Comparison of ENCODE assay signal across 19 cellular contexts in genomic region chr1:194533641-194534040, GRCh38.
"Had no signal": no experiment of that assay in that cellular context is flagged by ENCODE, and none has a peak within 500 bp of the region (broad histone marks: within the 10 kb centered on the region; RNA-seq: fewer than 3 reads in every experiment).

No MANE protein-coding gene starts in this region.

- H3K4me1 ChIP-seq: foreskin keratinocyte, right atrium auricular region, transverse colon, uterus had no signal

- H3K4me3 Mint-ChIP-seq: activated CD4-positive, alpha-beta memory T cell treated with anti-CD3 and anti-CD28 coated beads for 36 hours; activated CD4-positive, alpha-beta T cell treated with anti-CD3 and anti-CD28 coated beads for 36 hours; activated naive CD8-positive, alpha-beta T cell; effector memory CD8-positive, alpha-beta T cell; memory B cell; naive B cell; neural crest cell; WTC11 had no signal

- H3K4me1 Mint-ChIP-seq: activated CD4-positive, alpha-beta T cell treated with anti-CD3 and anti-CD28 coated beads for 36 hours; memory B cell; naive B cell; neural crest cell had no signal

- H3K27ac ChIP-seq: foreskin keratinocyte, right atrium auricular region, transverse colon, uterus had no signal

- H3K27me3 Mint-ChIP-seq: activated CD4-positive, alpha-beta memory T cell treated with anti-CD3 and anti-CD28 coated beads for 36 hours; activated CD4-positive, alpha-beta T cell treated with anti-CD3 and anti-CD28 coated beads for 36 hours; activated naive CD8-positive, alpha-beta T cell; effector memory CD8-positive, alpha-beta T cell; memory B cell; naive B cell had no signal

- H3K36me3 Mint-ChIP-seq: activated CD4-positive, alpha-beta memory T cell treated with anti-CD3 and anti-CD28 coated beads for 36 hours; activated naive CD8-positive, alpha-beta T cell; memory B cell; naive B cell; WTC11 had no signal

- H3K4me3 ChIP-seq: mucosa of descending colon, right atrium auricular region, transverse colon, uterus had no signal

- H3K27ac Mint-ChIP-seq: activated CD4-positive, alpha-beta memory T cell treated with anti-CD3 and anti-CD28 coated beads for 36 hours; activated CD4-positive, alpha-beta T cell treated with anti-CD3 and anti-CD28 coated beads for 36 hours; activated naive CD8-positive, alpha-beta T cell; effector memory CD8-positive, alpha-beta T cell; memory B cell; naive B cell; WTC11 had no signal

- H3K9me3 Mint-ChIP-seq: activated CD4-positive, alpha-beta memory T cell treated with anti-CD3 and anti-CD28 coated beads for 36 hours; memory B cell had no signal

- H3K36me3 ChIP-seq: right atrium auricular region, transverse colon, uterus had no signal

- H3K27me3 ChIP-seq: foreskin keratinocyte, right atrium auricular region, transverse colon, uterus had no signal

- H3K9me3 ChIP-seq: mucosa of descending colon, right atrium auricular region, transverse colon, uterus had no signal

- DNase-seq: activated CD4-positive, alpha-beta memory T cell treated with anti-CD3 and anti-CD28 coated beads for 36 hours; activated CD4-positive, alpha-beta T cell treated with anti-CD3 and anti-CD28 coated beads for 36 hours; activated T-cell treated with anti-CD3 and anti-CD28 coated beads for 4 hours; effector memory CD8-positive, alpha-beta T cell; hypothalamus; kidney; mucosa of descending colon; naive B cell; stimulated activated CD4-positive, alpha-beta T cell treated with anti-CD3 and anti-CD28 coated beads, Interleukin-2, amount 100 ng/mL, for 24 hours; stimulated activated naive CD8-positive, alpha-beta T cell treated with anti-CD3 and anti-CD28 coated beads, Interleukin-15, Interleukin-2, amounts not matched to agents 100 U/mL and 50 U/mL, for 24 hours; T-helper 2 cell; transverse colon; uterus had no signal
